In the genomic region with DNA sequence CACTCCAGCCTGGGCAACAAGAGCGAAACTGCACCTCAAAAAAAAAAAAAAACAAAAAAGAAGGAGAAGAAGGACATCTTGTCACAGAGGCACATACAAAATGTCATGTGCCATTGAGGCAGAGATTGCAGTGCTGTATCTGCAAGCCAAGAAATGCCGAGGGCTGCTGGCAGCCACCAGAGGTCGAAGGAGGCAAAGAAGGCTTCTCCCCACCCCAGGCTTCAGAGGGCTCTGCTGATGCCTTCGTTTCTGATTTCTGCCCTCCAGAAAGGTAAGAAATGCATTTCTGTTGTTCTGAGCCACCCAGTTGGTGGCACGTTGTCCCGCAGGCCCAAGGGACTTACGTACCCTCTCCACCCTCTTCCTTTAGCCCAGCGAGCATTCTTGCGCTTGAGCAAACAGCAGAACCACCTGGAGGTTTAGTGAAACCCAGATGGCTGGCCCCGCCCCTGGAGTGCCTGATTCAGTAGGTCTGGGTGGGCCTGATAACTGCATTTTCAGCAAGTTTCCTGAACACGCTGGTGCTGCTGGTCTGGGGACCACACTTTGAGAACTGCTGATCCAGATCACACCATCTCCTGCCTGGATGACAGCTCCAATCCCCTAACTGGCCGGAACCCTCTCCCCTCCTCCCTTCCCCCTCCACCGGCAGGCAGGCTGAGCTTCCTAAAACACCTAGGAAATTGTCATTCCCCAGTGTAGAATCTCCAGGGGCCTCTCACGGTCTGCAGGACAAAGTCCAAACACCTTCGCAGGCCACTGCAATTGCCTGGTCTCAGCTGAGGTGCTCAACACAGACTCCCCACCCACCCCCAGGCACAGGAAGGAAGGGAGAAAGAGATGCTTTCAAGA, we compare ENCODE assay signal across 1 cellular context.
TF ChIP-seq lines count a peak whose summit lies in the region.

No MANE protein-coding gene starts in this region.

TF ChIP-seq in SK-N-SH, 30 proteins besides CTCF, POLR2A, EP300 and RAD21 (continued from another document):
- TF ChIP-seq, protein P1, sequence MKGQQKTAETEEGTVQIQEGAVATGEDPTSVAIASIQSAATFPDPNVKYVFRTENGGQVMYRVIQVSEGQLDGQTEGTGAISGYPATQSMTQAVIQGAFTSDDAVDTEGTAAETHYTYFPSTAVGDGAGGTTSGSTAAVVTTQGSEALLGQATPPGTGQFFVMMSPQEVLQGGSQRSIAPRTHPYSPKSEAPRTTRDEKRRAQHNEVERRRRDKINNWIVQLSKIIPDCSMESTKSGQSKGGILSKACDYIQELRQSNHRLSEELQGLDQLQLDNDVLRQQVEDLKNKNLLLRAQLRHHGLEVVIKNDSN (IDR thresholded peaks at IDR 0.05; ENCODE audit: borderline replicate concordance, low read depth), result no peak
- TF ChIP-seq FOSL2 (IDR thresholded peaks at IDR 0.05; ENCODE audit: borderline replicate concordance, low read depth) (no peak), ELF1 (IDR thresholded peaks at IDR 0.05) (no peak), RFX5 (IDR thresholded peaks at IDR 0.05; ENCODE audit: low read length) (no peak), TAF1 (IDR thresholded peaks at IDR 0.05; ENCODE audit: borderline replicate concordance, low read depth, low read length) (no peak), TCF12 (IDR thresholded peaks at IDR 0.05) (no peak), POLR2AphosphoS5 (IDR thresholded peaks at IDR 0.05; ENCODE audit: low read depth, low read length) (no peak)
- TF ChIP-seq, protein P2, sequence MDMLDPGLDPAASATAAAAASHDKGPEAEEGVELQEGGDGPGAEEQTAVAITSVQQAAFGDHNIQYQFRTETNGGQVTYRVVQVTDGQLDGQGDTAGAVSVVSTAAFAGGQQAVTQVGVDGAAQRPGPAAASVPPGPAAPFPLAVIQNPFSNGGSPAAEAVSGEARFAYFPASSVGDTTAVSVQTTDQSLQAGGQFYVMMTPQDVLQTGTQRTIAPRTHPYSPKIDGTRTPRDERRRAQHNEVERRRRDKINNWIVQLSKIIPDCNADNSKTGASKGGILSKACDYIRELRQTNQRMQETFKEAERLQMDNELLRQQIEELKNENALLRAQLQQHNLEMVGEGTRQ (IDR thresholded peaks at IDR 0.05; ENCODE audit: borderline replicate concordance, low read depth, low read length), result no peak
